Comparison of ENCODE assay signal across 16 cellular contexts in genomic region chr17:74786411-74787097, GRCh38. TPM values are rescaled to one million over a fixed set of nuclear protein-coding genes. Genes with fewer than 3 reads are reported as not detected.
DNase-seq lines count a peak whose midpoint lies in the region; ATAC-seq and TF ChIP-seq lines count a peak whose summit lies in the region.
"Had no signal": no experiment of that assay in that cellular context is flagged by ENCODE, and none has a peak within 500 bp of the region (broad histone marks: within the 10 kb centered on the region; RNA-seq: fewer than 3 reads in every experiment).

No MANE protein-coding gene starts in this region.

- in situ Hi-C loops in KBM-7 (cut with MboI; ENCODE audit: low pct_unique_long_range_greater_than_20kb, low sequenced_read_pairs) (no loop called here), GM13976 (cut with MboI; ENCODE audit: low sequenced_read_pairs, unreplicated experiment) (no loop called here)

- H3K36me3 Mint-ChIP-seq in activated naive CD4-positive, alpha-beta T cell treated with anti-CD3 and anti-CD28 coated beads for 36 hours (ENCODE audit: low read depth): peaks cover 4% of the 10 kb centered on the region
- peaks cover 52% of the 10 kb centered on the region for H3K36me3 Mint-ChIP-seq in activated CD8-positive, alpha-beta T cell treated with anti-CD3 and anti-CD28 coated beads, Interleukin-2, amount 10 ng/mL, durations not matched to agents 7 days and 5 days (ENCODE audit: low read depth)
- H3K36me3 Mint-ChIP-seq in naive thymus-derived CD8-positive, alpha-beta T cell: peaks cover 0 to 31% (median 4%) of the 10 kb centered on the region in 3 donors

- H3K27me3 Mint-ChIP-seq in activated naive CD4-positive, alpha-beta T cell treated with anti-CD3 and anti-CD28 coated beads for 36 hours (ENCODE audit: low read depth): no peaks in the 10 kb centered on the region
- no peaks in the 10 kb centered on the region for H3K27me3 Mint-ChIP-seq in activated CD8-positive, alpha-beta T cell treated with anti-CD3 and anti-CD28 coated beads, Interleukin-2, amount 10 ng/mL, durations not matched to agents 7 days and 5 days (ENCODE audit: low read depth)
- no peaks in the 10 kb centered on the region for H3K27me3 Mint-ChIP-seq in naive thymus-derived CD8-positive, alpha-beta T cell

- H3K4me1 Mint-ChIP-seq in activated naive CD4-positive, alpha-beta T cell treated with anti-CD3 and anti-CD28 coated beads for 36 hours (ENCODE audit: low read depth): peaks cover 59% of the 10 kb centered on the region
- peaks cover 71% of the 10 kb centered on the region for H3K4me1 Mint-ChIP-seq in activated CD8-positive, alpha-beta T cell treated with anti-CD3 and anti-CD28 coated beads, Interleukin-2, amount 10 ng/mL, durations not matched to agents 7 days and 5 days (ENCODE audit: low read depth)
- peaks cover 31 to 72% (median 62%) of the 10 kb centered on the region in 4 donors for H3K4me1 Mint-ChIP-seq in naive thymus-derived CD8-positive, alpha-beta T cell

- POLR2A ChIA-PET in activated CD8-positive, alpha-beta T cell treated with anti-CD3 and anti-CD28 coated beads, Interleukin-2, amount 10 ng/mL, durations not matched to agents 7 days and 5 days (lab: Charles Lee): no interaction called here
- POLR2A ChIA-PET in naive thymus-derived CD8-positive, alpha-beta T cell (lab: Charles Lee): interaction anchor here (2.2 kb wide), 1 partner anchor 10 kb away, joined by 8 read pairs; the partner anchor contains the start of gene NAT9

- peak overlapping the region; percentile 54 for H3K27ac Mint-ChIP-seq in activated naive CD4-positive, alpha-beta T cell treated with anti-CD3 and anti-CD28 coated beads for 36 hours
- H3K27ac Mint-ChIP-seq in activated CD8-positive, alpha-beta T cell treated with anti-CD3 and anti-CD28 coated beads, Interleukin-2, amount 10 ng/mL, durations not matched to agents 7 days and 5 days: peak overlapping the region; percentile 34
- peak overlapping the region; percentile 36 to 95 (median 88) for H3K27ac Mint-ChIP-seq in naive thymus-derived CD8-positive, alpha-beta T cell
- H3K27ac Mint-ChIP-seq: stimulated activated effector memory CD8-positive, alpha-beta T cell treated with anti-CD3 and anti-CD28 coated beads, Interleukin-12 subunit alpha, Interleukin-12 subunit beta, amount 100 ng/mL, for 72 hours had no signal

- CTCF ChIA-PET in activated naive CD4-positive, alpha-beta T cell treated with anti-CD3 and anti-CD28 coated beads for 36 hours (lab: Charles Lee): interaction anchor here (1.0 to 9.2 kb wide), 5 partner anchors 41 to 75 kb away, joined by 3 to 165 read pairs (median 4); partner anchors contain the start of gene GRIN2C
- CTCF ChIA-PET in activated CD8-positive, alpha-beta T cell treated with anti-CD3 and anti-CD28 coated beads, Interleukin-2, amount 10 ng/mL, durations not matched to agents 7 days and 5 days (lab: Charles Lee): interaction anchor here (0.9 to 8.5 kb wide), 5 partner anchors 44 to 171 kb away, joined by 3 to 294 read pairs (median 7); partner anchors contain the start of genes FDXR, GRIN2C and RAB37

- intact Hi-C loops in activated naive CD4-positive, alpha-beta T cell treated with anti-CD3 and anti-CD28 coated beads for 36 hours (cut with micrococcal nuclease): loop anchor here (10.0 kb wide), 1 partner anchor 398 kb away; the partner anchor contains the start of gene SUMO2

- ATAC-seq in activated CD8-positive, alpha-beta T cell treated with anti-CD3 and anti-CD28 coated beads, Interleukin-2, amount 10 ng/mL, durations not matched to agents 7 days and 5 days: no peak
- peak in 1 of 2 donors; percentile 47 for ATAC-seq in naive thymus-derived CD8-positive, alpha-beta T cell
- ATAC-seq in HG03196 (IDR thresholded peaks at IDR 0.05; ENCODE audit: unreplicated experiment) (no peak), HG03432 (IDR thresholded peaks at IDR 0.05; ENCODE audit: unreplicated experiment) (no peak)
- ATAC-seq: stimulated activated effector memory CD8-positive, alpha-beta T cell treated with anti-CD3 and anti-CD28 coated beads, Interleukin-12 subunit alpha, Interleukin-12 subunit beta, amount 100 ng/mL, for 72 hours had no signal

- peak; percentile 40 for DNase-seq in activated naive CD4-positive, alpha-beta T cell treated with anti-CD3 and anti-CD28 coated beads for 36 hours
- DNase-seq in activated naive CD4-positive, alpha-beta T cell (lab: John Stamatoyannopoulos, UW): no peak
- DNase-seq in KBM-7 (peak; percentile 26), GM13976 (ENCODE audit: low spot score) (no peak)
- DNase-seq in activated CD8-positive, alpha-beta T cell treated with anti-CD3 and anti-CD28 coated beads, Interleukin-2, amount 10 ng/mL, durations not matched to agents 7 days and 5 days: no peak
- DNase-seq in naive thymus-derived CD8-positive, alpha-beta T cell: peak in 1 of 10 donors; percentile 19
- DNase-seq: anterior cingulate cortex, colonic mucosa, DMS153, NCI-H2029 treated with DMSO at 0.1 percent for 48 hours, NCI-H748 treated with DMSO at 0.1 percent for 48 hours, T1000, upper lobe of left lung had no signal

- H3K4me3 Mint-ChIP-seq in activated naive CD4-positive, alpha-beta T cell treated with anti-CD3 and anti-CD28 coated beads for 36 hours: no peak overlapping the region
- H3K4me3 Mint-ChIP-seq in activated CD8-positive, alpha-beta T cell treated with anti-CD3 and anti-CD28 coated beads, Interleukin-2, amount 10 ng/mL, durations not matched to agents 7 days and 5 days: no peak overlapping the region
- H3K4me3 Mint-ChIP-seq in naive thymus-derived CD8-positive, alpha-beta T cell: peak overlapping the region; percentile 4 to 74 (median 46)
- H3K4me3 Mint-ChIP-seq: stimulated activated effector memory CD8-positive, alpha-beta T cell treated with anti-CD3 and anti-CD28 coated beads, Interleukin-12 subunit alpha, Interleukin-12 subunit beta, amount 100 ng/mL, for 72 hours had no signal

- TF ChIP-seq CTCF in GM13976 (IDR thresholded peaks at IDR 0.05; ENCODE audit: borderline replicate concordance, control extremely low read depth, extremely low read depth, insufficient read depth, missing control alignments): no peak

- no peaks in the 10 kb centered on the region for H3K9me3 Mint-ChIP-seq in activated naive CD4-positive, alpha-beta T cell treated with anti-CD3 and anti-CD28 coated beads for 36 hours
- no peaks in the 10 kb centered on the region for H3K9me3 Mint-ChIP-seq in activated CD8-positive, alpha-beta T cell treated with anti-CD3 and anti-CD28 coated beads, Interleukin-2, amount 10 ng/mL, durations not matched to agents 7 days and 5 days (ENCODE audit: insufficient read depth)
- no peaks in the 10 kb centered on the region for H3K9me3 Mint-ChIP-seq in naive thymus-derived CD8-positive, alpha-beta T cell
- H3K9me3 Mint-ChIP-seq: stimulated activated effector memory CD8-positive, alpha-beta T cell treated with anti-CD3 and anti-CD28 coated beads, Interleukin-12 subunit alpha, Interleukin-12 subunit beta, amount 100 ng/mL, for 72 hours had no signal

RNA-seq across cellular contexts. Expression of gene NAT9, which starts 10.4 kb away (rescaled TPM):
- total RNA-seq in activated naive CD4-positive, alpha-beta T cell treated with anti-CD3 and anti-CD28 coated beads for 36 hours: 10 to 100 TPM; 42.1 to 43.9 TPM
- total RNA-seq in activated CD8-positive, alpha-beta T cell treated with anti-CD3 and anti-CD28 coated beads, Interleukin-2, amount 10 ng/mL, durations not matched to agents 7 days and 5 days: 10 to 100 TPM; 28.3 to 30.7 TPM
- 10 to 100 TPM; 66.5 to 71.5 TPM for total RNA-seq in naive thymus-derived CD8-positive, alpha-beta T cell
- 10 to 100 TPM in 2 of 3 donors, 1 to 10 TPM in 1; 9.8 to 28.3 (median 20.2) TPM for polyA plus RNA-seq in naive thymus-derived CD8-positive, alpha-beta T cell

RNA-seq across cellular contexts. Expression of gene NHERF1, which starts 38.1 kb away (rescaled TPM):
- total RNA-seq in activated naive CD4-positive, alpha-beta T cell treated with anti-CD3 and anti-CD28 coated beads for 36 hours: 10 to 100 TPM; 70.8 to 77.6 TPM
- total RNA-seq in activated CD8-positive, alpha-beta T cell treated with anti-CD3 and anti-CD28 coated beads, Interleukin-2, amount 10 ng/mL, durations not matched to agents 7 days and 5 days: 100 to 1,000 TPM; 286 to 296 TPM
- total RNA-seq in naive thymus-derived CD8-positive, alpha-beta T cell: 100 to 1,000 TPM; 158 to 164 TPM
- 100 to 1,000 TPM; 277 to 351 (median 324) TPM for polyA plus RNA-seq in naive thymus-derived CD8-positive, alpha-beta T cell

RNA-seq across cellular contexts. Expression of gene RAB37, which starts 49.5 kb away (rescaled TPM):
- total RNA-seq in activated naive CD4-positive, alpha-beta T cell treated with anti-CD3 and anti-CD28 coated beads for 36 hours: 1 to 10 TPM; 2.1 to 2.3 TPM
- 10 to 100 TPM; 19.1 to 19.6 TPM for total RNA-seq in activated CD8-positive, alpha-beta T cell treated with anti-CD3 and anti-CD28 coated beads, Interleukin-2, amount 10 ng/mL, durations not matched to agents 7 days and 5 days
- 10 to 100 TPM; 34.0 to 35.9 TPM for total RNA-seq in naive thymus-derived CD8-positive, alpha-beta T cell
- 100 to 1,000 TPM in 1 of 3 donors, 10 to 100 TPM in 2; 55.3 to 108 (median 76.0) TPM for polyA plus RNA-seq in naive thymus-derived CD8-positive, alpha-beta T cell

Comparison
In these comparisons a context has a peak if more than half of its experiments do, and no peak if none do; other contexts are left out.
1. DNase-seq: peak in activated naive CD4-positive, alpha-beta T cell treated with anti-CD3 and anti-CD28 coated beads for 36 hours (single experiment) and KBM-7 (single experiment); none in activated naive CD4-positive, alpha-beta T cell (0 of 4), activated CD8-positive, alpha-beta T cell treated with anti-CD3 and anti-CD28 coated beads, Interleukin-2, amount 10 ng/mL, durations not matched to agents 7 days and 5 days (single experiment) and GM13976 (single experiment).
2. H3K27ac Mint-ChIP-seq: peak in every context shown above with its lines; median percentile 88 in naive thymus-derived CD8-positive, alpha-beta T cell; 54 in activated naive CD4-positive, alpha-beta T cell treated with anti-CD3 and anti-CD28 coated beads for 36 hours; 34 in activated CD8-positive, alpha-beta T cell treated with anti-CD3 and anti-CD28 coated beads, Interleukin-2, amount 10 ng/mL, durations not matched to agents 7 days and 5 days.
3. H3K4me3 Mint-ChIP-seq: peak in naive thymus-derived CD8-positive, alpha-beta T cell (10 of 10); none in activated naive CD4-positive, alpha-beta T cell treated with anti-CD3 and anti-CD28 coated beads for 36 hours (single experiment) and activated CD8-positive, alpha-beta T cell treated with anti-CD3 and anti-CD28 coated beads, Interleukin-2, amount 10 ng/mL, durations not matched to agents 7 days and 5 days (single experiment).
4. RNA of gene RAB37, which starts 49.5 kb away (total RNA-seq): 34.0 to 35.9 TPM in naive thymus-derived CD8-positive, alpha-beta T cell and 19.1 to 19.6 TPM in activated CD8-positive, alpha-beta T cell treated with anti-CD3 and anti-CD28 coated beads, Interleukin-2, amount 10 ng/mL, durations not matched to agents 7 days and 5 days; 2.1 to 2.3 TPM in activated naive CD4-positive, alpha-beta T cell treated with anti-CD3 and anti-CD28 coated beads for 36 hours; every median in the first group is over 4 times any median in the second.